24 cellular contexts compared by ENCODE assay signal in the genomic region with DNA sequence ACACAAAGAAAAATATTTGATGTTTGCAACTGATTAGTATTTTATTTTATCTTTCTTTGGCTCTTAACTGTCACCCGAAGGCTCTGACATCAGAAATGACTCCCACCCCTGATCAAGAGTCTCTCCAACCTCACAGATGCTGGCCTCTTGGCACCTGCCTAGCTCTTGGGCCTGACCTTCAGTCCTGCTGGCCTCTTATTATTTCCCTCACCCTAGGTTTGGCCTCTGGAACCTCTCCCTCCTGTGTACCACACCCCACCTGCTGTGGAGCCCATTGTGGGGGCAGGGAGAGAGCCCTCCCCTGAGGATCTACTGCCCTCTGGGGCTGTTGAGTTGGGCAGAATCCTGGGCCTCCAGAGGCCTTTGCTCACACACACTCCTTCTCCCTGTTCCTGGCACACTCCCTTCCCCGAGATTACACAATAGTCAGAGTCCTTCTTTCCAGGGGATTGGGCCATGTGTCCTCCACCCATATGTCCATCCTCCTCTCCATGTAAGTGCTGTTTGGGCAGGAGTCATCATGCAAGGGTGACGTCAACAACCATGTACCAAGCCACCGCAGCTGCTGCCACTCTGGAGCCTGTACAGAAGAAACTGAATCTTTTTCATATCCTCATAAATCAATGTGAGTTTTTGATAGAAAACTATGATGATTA.
DNase-seq lines count a peak whose midpoint lies in the region; ATAC-seq and TF ChIP-seq lines count a peak whose summit lies in the region.
"Had no signal": no experiment of that assay in that cellular context is flagged by ENCODE, and none has a peak within 500 bp of the region (broad histone marks: within the 10 kb centered on the region; RNA-seq: fewer than 3 reads in every experiment).

No MANE protein-coding gene starts in this region.

- H3K36me3 ChIP-seq in heart right ventricle (no peaks in the 10 kb centered on the region), psoas muscle (ENCODE audit: insufficient read depth in 1 of 2, low read depth in 1 of 2) (no peaks in the 10 kb centered on the region)
- H3K36me3 ChIP-seq: neutrophil, SJCRH30 had no signal

- H3K4me1 Mint-ChIP-seq in stimulated activated naive CD8-positive, alpha-beta T cell treated with anti-CD3 and anti-CD28 coated beads, Interleukin-15, amount 100 ng/mL, for 72 hours: no peaks in the 10 kb centered on the region
- H3K4me1 Mint-ChIP-seq: activated naive CD4-positive, alpha-beta T cell treated with anti-CD3 and anti-CD28 coated beads, Interleukin-2, amount 50 U/mL, for 24 hours; CD14-positive monocyte; T-helper 17 cell; WTC11 had no signal

- H3K27me3 Mint-ChIP-seq in stimulated activated naive CD8-positive, alpha-beta T cell treated with anti-CD3 and anti-CD28 coated beads, Interleukin-15, amount 100 ng/mL, for 72 hours: no peaks in the 10 kb centered on the region
- H3K27me3 Mint-ChIP-seq: activated CD8-positive, alpha-beta T cell treated with anti-CD3 and anti-CD28 coated beads for 36 hours; activated naive CD4-positive, alpha-beta T cell treated with anti-CD3 and anti-CD28 coated beads, Interleukin-2, amount 50 U/mL, for 24 hours; T-helper 17 cell; type B pancreatic cell had no signal

- no peak for TF ChIP-seq CTCF in heart right ventricle (IDR thresholded peaks at IDR 0.05)
- no peak for TF ChIP-seq CTCF in psoas muscle (IDR thresholded peaks at IDR 0.05)

- ATAC-seq in Right ventricle myocardium inferior (peak; percentile 95), heart right ventricle (peak; percentile 32 to 97 (median 70)), psoas muscle (peak; percentile 39 to 88 (median 76)), GM19397 (IDR thresholded peaks at IDR 0.05; ENCODE audit: unreplicated experiment) (no peak)
- no peak for ATAC-seq in stimulated activated naive CD8-positive, alpha-beta T cell treated with anti-CD3 and anti-CD28 coated beads, Interleukin-15, amount 100 ng/mL, for 72 hours
- ATAC-seq: activated CD8-positive, alpha-beta T cell treated with anti-CD3 and anti-CD28 coated beads for 36 hours; activated T-cell treated with anti-CD3 and anti-CD28 coated beads, Interleukin-2, amount 50 U/mL, for 4 hours; T-helper 17 cell; WTC11 had no signal

- H3K4me3 Mint-ChIP-seq in stimulated activated naive CD8-positive, alpha-beta T cell treated with anti-CD3 and anti-CD28 coated beads, Interleukin-15, amount 100 ng/mL, for 72 hours: no peak overlapping the region
- H3K4me3 Mint-ChIP-seq: activated CD8-positive, alpha-beta T cell treated with anti-CD3 and anti-CD28 coated beads for 36 hours; activated naive CD4-positive, alpha-beta T cell treated with anti-CD3 and anti-CD28 coated beads, Interleukin-2, amount 50 U/mL, for 24 hours; activated T-cell treated with anti-CD3 and anti-CD28 coated beads, Interleukin-2, amount 50 U/mL, for 4 hours; CD14-positive monocyte; T-helper 17 cell; type B pancreatic cell; WTC11 had no signal

- H3K9me3 Mint-ChIP-seq in stimulated activated naive CD8-positive, alpha-beta T cell treated with anti-CD3 and anti-CD28 coated beads, Interleukin-15, amount 100 ng/mL, for 72 hours: no peaks in the 10 kb centered on the region
- H3K9me3 Mint-ChIP-seq: activated naive CD4-positive, alpha-beta T cell treated with anti-CD3 and anti-CD28 coated beads, Interleukin-2, amount 50 U/mL, for 24 hours; activated T-cell treated with anti-CD3 and anti-CD28 coated beads, Interleukin-2, amount 50 U/mL, for 4 hours had no signal

- WGBS in heart right ventricle, 2 donors: 77 to 79% methylated on average over 4 of the region's 4 CpGs
- 54 to 75% (median 57%) methylated on average over 4 of the region's 4 CpGs for WGBS in psoas muscle, 3 donors

- H3K27ac ChIP-seq in heart right ventricle: peak overlapping the region in 3 of 10 donors; percentile 53 to 66 (median 59)
- no peak overlapping the region for H3K27ac ChIP-seq in psoas muscle
- H3K27ac ChIP-seq: neutrophil, SJCRH30 had no signal

- H3K9me3 ChIP-seq in heart right ventricle: peaks cover 0 to 19% (median 0%) of the 10 kb centered on the region in 11 donors
- no peaks in the 10 kb centered on the region for H3K9me3 ChIP-seq in psoas muscle
- H3K9me3 ChIP-seq: neutrophil, SJCRH30 had no signal

- H3K4me3 ChIP-seq in heart right ventricle (no peak overlapping the region), psoas muscle (no peak overlapping the region)
- H3K4me3 ChIP-seq: SJCRH30 had no signal

- DNase-seq in Right ventricle myocardium inferior (ENCODE audit: missing footprints) (peak; percentile 67), cardiac septum (ENCODE audit: low spot score) (no peak), heart right ventricle (peak in 1 of 2 donors; percentile 21), psoas muscle (peak; percentile 37 to 66), amniotic stem cell (lab: John Stamatoyannopoulos, UW) (no peak), AML-193 (lab: John Stamatoyannopoulos, UW) (no peak)
- DNase-seq in stimulated activated naive CD8-positive, alpha-beta T cell treated with anti-CD3 and anti-CD28 coated beads, Interleukin-15, amount 100 ng/mL, for 72 hours: no peak
- DNase-seq: 8988T; activated CD8-positive, alpha-beta T cell treated with anti-CD3 and anti-CD28 coated beads for 36 hours; activated T-cell treated with anti-CD3 and anti-CD28 coated beads, Interleukin-2, amount 50 U/mL, for 4 hours; DMS79 treated with DMSO at 0.1 percent for 48 hours; kidney glomerular epithelial cell; NCI-H774; OCI-M1; retina; SJCRH30; stimulated activated CD4-positive, alpha-beta T cell treated with anti-CD3 and anti-CD28 coated beads, Interleukin-15, amount 100 ng/mL, for 24 hours; T-helper 17 cell had no signal

- intact Hi-C loops in Right ventricle myocardium inferior (cut with DNase I) (no loop called here), cardiac septum (cut with DNase I) (loop anchor here (10.0 kb wide), 2 partner anchors 123 to 153 kb away; a partner anchor contains a TSS), heart right ventricle (cut with DNase I) (loop anchor here in 2 of 10 donors (10.0 kb wide), 1 partner anchor 153 kb away; no protein-coding TSS in a partner anchor), psoas muscle (cut with DNase I) (loop anchor here in 1 of 2 donors (2.0 kb wide), 1 partner anchor 15 kb away; no protein-coding TSS in a partner anchor)

- H3K4me1 ChIP-seq in heart right ventricle: peaks cover 0 to 32% (median 17%) of the 10 kb centered on the region in 9 donors
- H3K4me1 ChIP-seq in psoas muscle: peaks cover 7% of the 10 kb centered on the region
- H3K4me1 ChIP-seq: SJCRH30 had no signal

- no peaks in the 10 kb centered on the region for H3K27me3 ChIP-seq in heart right ventricle
- no peaks in the 10 kb centered on the region for H3K27me3 ChIP-seq in psoas muscle (ENCODE audit: insufficient read depth in 3 of 3, low read length in 2 of 3)
- H3K27me3 ChIP-seq: neutrophil, SJCRH30 had no signal

- H3K27ac Mint-ChIP-seq in stimulated activated naive CD8-positive, alpha-beta T cell treated with anti-CD3 and anti-CD28 coated beads, Interleukin-15, amount 100 ng/mL, for 72 hours: no peak overlapping the region
- H3K27ac Mint-ChIP-seq: activated CD8-positive, alpha-beta T cell treated with anti-CD3 and anti-CD28 coated beads for 36 hours; activated naive CD4-positive, alpha-beta T cell treated with anti-CD3 and anti-CD28 coated beads, Interleukin-2, amount 50 U/mL, for 24 hours; CD14-positive monocyte; T-helper 17 cell; type B pancreatic cell; WTC11 had no signal

Comparison
In these comparisons a context has a peak if more than half of its experiments do, and no peak if none do; other contexts are left out.
1. DNase-seq: peak in Right ventricle myocardium inferior (single experiment) and psoas muscle (2 of 2); none in cardiac septum (single experiment), stimulated activated naive CD8-positive, alpha-beta T cell treated with anti-CD3 and anti-CD28 coated beads, Interleukin-15, amount 100 ng/mL, for 72 hours (0 of 2), amniotic stem cell (single experiment) and AML-193 (0 of 2).
2. ATAC-seq: peak in Right ventricle myocardium inferior (single experiment), heart right ventricle (8 of 8) and psoas muscle (4 of 4); none in stimulated activated naive CD8-positive, alpha-beta T cell treated with anti-CD3 and anti-CD28 coated beads, Interleukin-15, amount 100 ng/mL, for 72 hours (single experiment) and GM19397 (single experiment).